Comparison of ENCODE assay signal across 8 cellular contexts in the genomic region with DNA sequence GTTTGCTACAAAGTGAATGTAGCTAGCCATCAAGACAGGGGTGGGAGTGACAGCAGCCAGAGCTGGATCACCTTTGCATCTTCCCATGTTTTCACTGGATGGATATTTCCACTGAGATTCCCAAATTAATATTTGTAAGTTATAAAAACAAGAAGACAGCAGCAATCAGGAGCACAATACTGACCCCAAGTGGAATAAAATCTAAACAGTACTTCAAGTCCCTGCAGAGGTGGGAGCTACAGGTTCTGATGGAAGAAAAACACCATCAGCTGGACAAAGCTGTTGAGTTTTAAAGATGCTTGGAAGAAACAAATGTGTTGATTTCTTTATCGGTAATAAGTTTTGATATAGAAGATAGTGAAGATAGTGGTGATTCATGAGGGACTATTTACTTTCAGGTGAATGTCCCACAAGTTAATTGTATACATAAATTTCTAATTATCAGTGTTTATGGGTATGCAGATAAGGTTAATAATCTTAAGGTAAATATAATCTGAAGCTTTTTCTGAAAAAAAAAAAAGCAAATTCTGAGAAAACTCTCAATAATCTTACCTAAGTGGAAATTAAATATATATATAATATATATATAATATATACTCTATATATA.
A peak's percentile ranks its signal among the peaks of the same experiment; 100 is the strongest.
DNase-seq lines count a peak whose midpoint lies in the region; ATAC-seq, FAIRE-seq and TF ChIP-seq lines count a peak whose summit lies in the region.

No MANE protein-coding gene starts in this region.

- peak; percentile 5 for DNase-seq in NCI-H2107 treated with DMSO at 0.1 percent for 48 hours (lab: John Stamatoyannopoulos, UW; ENCODE audit: unreplicated experiment)
- DNase-seq in NCI-H2107 (lab: John Stamatoyannopoulos, UW) = no peak
- peak; percentile 9 for DNase-seq in RPMI8226
- DNase-seq in glomerular visceral epithelial cell (ENCODE audit: extremely low spot score) = peak; percentile 18
- DNase-seq in small intestine = peak; percentile 9
- DNase-seq in spleen = no peak
- DNase-seq in GOT3 (lab: John Stamatoyannopoulos, UW) = no peak

- 15 to 43% (median 23%) methylated on average over 1 of the region's 1 CpG for WGBS in small intestine, 3 donors
- WGBS in spleen, 5 donors = 64 to 96% (median 66%) methylated on average over 1 of the region's 1 CpG

- H3K27ac ChIP-seq in small intestine (ENCODE audit: low read depth in 1 of 2, low read length in 1 of 2) = no peak overlapping the region
- peak overlapping the region in 2 of 8 donors; percentile 10 to 47 for H3K27ac ChIP-seq in spleen

- FAIRE-seq in small intestine (lab: Jason Lieb, UNC) = no peak

- H3K4me1 ChIP-seq in small intestine (ENCODE audit: control insufficient read depth in 2 of 2, insufficient read depth in 1 of 2, low read depth in 1 of 2, low read length in 1 of 2) = no peaks in the 10 kb centered on the region
- no peaks in the 10 kb centered on the region for H3K4me1 ChIP-seq in spleen

- H3K36me3 ChIP-seq in small intestine (ENCODE audit: control insufficient read depth in 2 of 2, insufficient read depth in 2 of 2, low read length in 2 of 2) (no peaks in the 10 kb centered on the region), spleen (no peaks in the 10 kb centered on the region)

- intact Hi-C loops in spleen (cut with DNase I; ENCODE audit: low total_unique reads) = no loop called here

- H3K9me3 ChIP-seq in small intestine (ENCODE audit: control insufficient read depth, low read depth) (no peaks in the 10 kb centered on the region), spleen (no peaks in the 10 kb centered on the region)

- H3K27me3 ChIP-seq in small intestine (ENCODE audit: control insufficient read depth in 2 of 2, insufficient read depth in 2 of 2, low read length in 2 of 2) (no peaks in the 10 kb centered on the region), spleen (replicated peaks in 1 of 7) (no peaks in the 10 kb centered on the region)

- no peak for ATAC-seq in GM21423 (IDR thresholded peaks at IDR 0.05; ENCODE audit: unreplicated experiment)

- H3K4me3 ChIP-seq in small intestine (ENCODE audit: low read depth in 1 of 2, low read length in 2 of 2) (no peak overlapping the region), spleen (no peak overlapping the region)

- TF ChIP-seq POLR2A in spleen (IDR thresholded peaks at IDR 0.05) = no peak

- peak in 2 of 11 experiments; percentile 17 to 20 for TF ChIP-seq CTCF in spleen (IDR thresholded peaks at IDR 0.05 in 8 of 11, conservative IDR thresholded peaks at IDR 0.05 in 3 of 11)

Comparison
In these comparisons a context has a peak if more than half of its experiments do, and no peak if none do; other contexts are left out.
1. DNase-seq: peak in NCI-H2107 treated with DMSO at 0.1 percent for 48 hours (single experiment), RPMI8226 (single experiment), glomerular visceral epithelial cell (single experiment) and small intestine (single experiment); none in NCI-H2107 (single experiment), spleen (single experiment) and GOT3 (single experiment).